Comparison of ENCODE assay signal across 9 cellular contexts in the genomic region with DNA sequence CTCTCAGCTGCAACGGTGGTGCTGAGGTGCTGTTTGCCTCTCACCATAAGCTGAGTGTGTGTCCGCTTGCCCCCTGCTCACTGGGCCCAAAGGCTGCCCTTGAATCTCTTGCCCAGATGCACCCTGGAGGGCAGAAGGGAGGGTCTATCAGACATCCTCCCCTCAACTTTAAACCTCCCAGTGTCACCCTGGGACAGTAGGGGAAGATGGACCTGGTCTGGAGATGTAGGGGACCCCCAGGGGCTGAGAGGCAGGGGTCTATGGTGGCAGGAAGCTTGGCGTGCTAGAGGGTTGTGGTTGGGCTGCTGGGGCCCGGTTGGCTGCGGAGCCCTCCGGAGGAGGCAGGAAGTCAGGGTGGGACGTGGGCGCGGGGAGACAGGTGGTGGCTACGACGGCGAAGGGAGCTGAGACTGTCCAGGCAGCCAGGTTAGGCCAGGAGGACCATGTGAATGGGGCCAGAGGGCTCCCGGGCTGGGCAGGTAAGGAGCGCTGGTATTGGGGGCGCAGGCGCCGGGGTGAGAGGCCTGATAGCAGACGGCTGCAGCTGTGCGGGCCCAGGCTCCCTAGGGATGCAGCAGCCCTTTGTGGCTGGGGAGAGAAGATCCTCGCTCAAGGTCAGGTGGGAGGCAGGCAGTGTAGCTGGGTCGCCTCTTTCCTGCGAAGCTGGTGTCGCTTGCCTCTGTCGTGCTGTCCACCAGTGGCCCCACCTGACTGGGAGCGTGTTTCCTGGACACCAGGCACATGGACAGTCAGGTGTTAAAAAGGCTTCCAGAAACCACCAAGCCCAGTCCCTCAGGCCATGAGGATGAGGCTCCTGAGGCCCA. TPM values are rescaled to one million over a fixed set of nuclear protein-coding genes. Genes with fewer than 3 reads are reported as not detected.
A peak's percentile ranks its signal among the peaks of the same experiment; 100 is the strongest.
DNase-seq lines count a peak whose midpoint lies in the region; ATAC-seq and TF ChIP-seq lines count a peak whose summit lies in the region.
"Had no signal": no experiment of that assay in that cellular context is flagged by ENCODE, and none has a peak within 500 bp of the region (broad histone marks: within the 10 kb centered on the region; RNA-seq: fewer than 3 reads in every experiment).

TSS of gene LCK (plus strand) at position 373 of the 824 bp plus-strand sequence. CDS start 23,065 bp downstream, outside the sequence.

- H3K36me3 Mint-ChIP-seq in chondrocyte (ENCODE audit: low read depth) = peaks cover 1% of the 10 kb centered on the region

- no peaks in the 10 kb centered on the region for H3K9me3 ChIP-seq in lower lobe of right lung

- no peaks in the 10 kb centered on the region for H3K27me3 Mint-ChIP-seq in chondrocyte (ENCODE audit: low read depth)

- DNase-seq in activated CD8-positive, alpha-beta memory T cell treated with anti-CD3 and anti-CD28 coated beads, Interleukin-2, amount 50 U/mL, for 48 hours = peak; percentile 88
- DNase-seq in lower lobe of right lung (no peak), chondrocyte (ENCODE audit: low spot score) (no peak)
- DNase-seq in stimulated activated naive CD4-positive, alpha-beta T cell treated with Interleukin-2 at 50 U/mL for 16 hours (lab: John Stamatoyannopoulos, UW) = peak; percentile 69

- TF ChIP-seq CTCF in lower lobe of right lung (IDR thresholded peaks at IDR 0.05) (no peak), chondrocyte (IDR thresholded peaks at IDR 0.05) (no peak)

- no peak within 1 kb of the TSS for H3K27ac Mint-ChIP-seq in chondrocyte (ENCODE audit: unreplicated experiment)

- no peak within 1 kb of the TSS for H3K4me3 Mint-ChIP-seq in chondrocyte (ENCODE audit: unreplicated experiment)

- peaks cover 23% of the 10 kb centered on the region for H3K4me1 Mint-ChIP-seq in chondrocyte (ENCODE audit: low read depth)

- no peaks in the 10 kb centered on the region for H3K36me3 ChIP-seq in lower lobe of right lung

- ATAC-seq in HG03354 (IDR thresholded peaks at IDR 0.05; ENCODE audit: poor library complexity, severe bottlenecking, unreplicated experiment) = peak; percentile 28
- ATAC-seq in lower lobe of right lung = no peak
- no peak for ATAC-seq in GM18520 (IDR thresholded peaks at IDR 0.05; ENCODE audit: unreplicated experiment)
- ATAC-seq in HG03460 (IDR thresholded peaks at IDR 0.05; ENCODE audit: unreplicated experiment) = no peak
- ATAC-seq in HG03039 (IDR thresholded peaks at IDR 0.05; ENCODE audit: unreplicated experiment) = no peak

- peaks cover 57% of the 10 kb centered on the region for H3K4me1 ChIP-seq in lower lobe of right lung

- intact Hi-C loops in lower lobe of right lung (cut with DNase I) = no loop called here

- peak within 1 kb of the TSS; percentile 81 for H3K27ac ChIP-seq in lower lobe of right lung

- peak within 1 kb of the TSS; percentile 41 for H3K4me3 ChIP-seq in lower lobe of right lung

- no peaks in the 10 kb centered on the region for H3K9me3 Mint-ChIP-seq in chondrocyte (ENCODE audit: low read depth)

- peaks cover 4% of the 10 kb centered on the region for H3K27me3 ChIP-seq in lower lobe of right lung (ENCODE audit: low read depth)

RNA-seq across cellular contexts. Expression of gene LCK, which starts in this region (rescaled TPM):
- total RNA-seq in lower lobe of right lung (7.5 TPM), chondrocyte (not detected in 3 replicates)
- total RNA-seq: fibroblast of lung had no signal

Comparison
In these comparisons a context has a peak if more than half of its experiments do, and no peak if none do; other contexts are left out.
1. DNase-seq: peak in activated CD8-positive, alpha-beta memory T cell treated with anti-CD3 and anti-CD28 coated beads, Interleukin-2, amount 50 U/mL, for 48 hours (single experiment) and stimulated activated naive CD4-positive, alpha-beta T cell treated with Interleukin-2 at 50 U/mL for 16 hours (single experiment); none in lower lobe of right lung (single experiment) and chondrocyte (single experiment).